8 cellular contexts compared by ENCODE assay signal in genomic region chr3:150412599-150413069, GRCh38. TPM values are rescaled to one million over a fixed set of nuclear protein-coding genes. Genes with fewer than 3 reads are reported as not detected.
DNase-seq lines count a peak whose midpoint lies in the region; ATAC-seq, FAIRE-seq and TF ChIP-seq lines count a peak whose summit lies in the region.

No MANE protein-coding gene starts in this region.

- H2AFZ ChIP-seq in PC-3 (ENCODE audit: low read length), result no peak overlapping the region

- no peak for ATAC-seq in PC-3
- no peak for ATAC-seq in HG02852 (IDR thresholded peaks at IDR 0.05; ENCODE audit: unreplicated experiment)
- no peak for ATAC-seq in HG02763 (IDR thresholded peaks at IDR 0.05; ENCODE audit: unreplicated experiment)

- H3K9me3 ChIP-seq in PC-3 (ENCODE audit: low read length) (no peaks in the 10 kb centered on the region), colonic mucosa (no peaks in the 10 kb centered on the region), mononuclear cell (ENCODE audit: low read depth, low read length) (no peaks in the 10 kb centered on the region)

- H3K4me3 ChIP-seq in AG04449 (ENCODE audit: low read depth, low read length), result peak overlapping the region; percentile 97
- peak overlapping the region; percentile 79 for H3K4me3 ChIP-seq in GM12864 (ENCODE audit: low read depth, low read length)
- H3K4me3 ChIP-seq in PC-3 (ENCODE audit: low read length), result peak overlapping the region; percentile 87
- H3K4me3 ChIP-seq in colonic mucosa, result peak overlapping the region; percentile 97
- peak overlapping the region; percentile 22 for H3K4me3 ChIP-seq in mononuclear cell (ENCODE audit: low read length)

- CTCF ChIA-PET in AG04449 (lab: Yijun Ruan, JAX), result interaction anchor here (1.1 to 2.2 kb wide), 10 partner anchors 13 to 444 kb away, joined by 3 to 17 read pairs (median 4); no protein-coding TSS in a partner anchor
- CTCF ChIA-PET in PC-3 (lab: Charles Lee), result no interaction called here

- peaks cover 27% of the 10 kb centered on the region for H3K36me3 ChIP-seq in PC-3 (ENCODE audit: low read depth, low read length)
- H3K36me3 ChIP-seq in colonic mucosa, result no peaks in the 10 kb centered on the region

- H3K27me3 ChIP-seq in PC-3 (ENCODE audit: low read length) (no peaks in the 10 kb centered on the region), colonic mucosa (no peaks in the 10 kb centered on the region), mononuclear cell (ENCODE audit: insufficient read depth, low read length) (no peaks in the 10 kb centered on the region)

- H3F3A ChIP-seq in PC-3 (ENCODE audit: low read length, unreplicated experiment), result no peaks in the 10 kb centered on the region

- no peak for TF ChIP-seq CTCF in AG04449 (IDR thresholded peaks at IDR 0.05; ENCODE audit: insufficient read depth, low read length, missing control alignments)
- TF ChIP-seq CTCF in GM12864 (IDR thresholded peaks at IDR 0.05; ENCODE audit: low read depth, low read length, missing control alignments), result no peak
- TF ChIP-seq CTCF in PC-3 (conservative IDR thresholded peaks at IDR 0.05; ENCODE audit: low read depth, low read length), result no peak
- TF ChIP-seq CTCF in colonic mucosa (IDR thresholded peaks at IDR 0.05), result no peak
- no peak for TF ChIP-seq CTCF in D721Med (IDR thresholded peaks at IDR 0.05; ENCODE audit: insufficient read depth, missing control alignments)

- POLR2A ChIA-PET in AG04449 (lab: Yijun Ruan, JAX) (interaction anchor here (0.9 to 1.4 kb wide), 4 partner anchors 119 to 445 kb away, joined by 3 to 6 read pairs (median 4); partner anchors contain the start of genes EIF2A and SERP1), PC-3 (lab: Charles Lee; ENCODE audit: unreplicated experiment) (interaction anchor here (0.5 to 1.0 kb wide), 3 partner anchors 172 to 758 kb away, joined by 3 to 7 read pairs (median 3); no protein-coding TSS in a partner anchor)

- BruUV-seq in PC-3 (replicated peaks; lab: Mats Ljungman, UMichigan), result no TSS peak

- no peaks in the 10 kb centered on the region for H3K9me2 ChIP-seq in PC-3 (replicated peaks; ENCODE audit: low read length)

- no peak for DNase-seq in AG04449 (ENCODE audit: low read depth, low spot score)
- DNase-seq in GM12864 (ENCODE audit: low read depth), result no peak
- peak; percentile 72 for DNase-seq in PC-3
- no peak for DNase-seq in colonic mucosa
- no peak for DNase-seq in D721Med (ENCODE audit: insufficient read length, low spot score)

- peaks cover 92% of the 10 kb centered on the region for H3K79me2 ChIP-seq in PC-3 (ENCODE audit: low read length)

- peak overlapping the region; percentile 92 for H3K9ac ChIP-seq in PC-3 (ENCODE audit: low read length)
- peak overlapping the region in 1 of 2 donors; percentile 52 for H3K9ac ChIP-seq in colonic mucosa (ENCODE audit: low read depth in 2 of 2, low read length in 2 of 2)

- H4K20me1 ChIP-seq in PC-3 (ENCODE audit: low read length), result peaks cover 81% of the 10 kb centered on the region

- H3K4me1 ChIP-seq in PC-3 (ENCODE audit: insufficient read depth, low read length) (peaks cover 33% of the 10 kb centered on the region), colonic mucosa (peaks cover 4% of the 10 kb centered on the region), mononuclear cell (ENCODE audit: insufficient read depth, low read length) (peaks cover 24% of the 10 kb centered on the region)

- H3K27ac ChIP-seq in PC-3 (ENCODE audit: low read length) (peak overlapping the region; percentile 27), colonic mucosa (no peak overlapping the region)

- intact Hi-C loops in PC-3 (cut with micrococcal nuclease) (loop anchor here (5.0 kb wide), 2 partner anchors 110 to 135 kb away; partner anchors contain the start of genes EIF2A and SERP1), colonic mucosa (cut with DNase I) (loop anchor here (5.0 kb wide), 1 partner anchor 85 kb away; no protein-coding TSS in a partner anchor)

- peak overlapping the region; percentile 92 for H3K4me2 ChIP-seq in PC-3 (ENCODE audit: low read length)

- FAIRE-seq in D721Med (lab: Jason Lieb, UNC), result no peak

RNA-seq across cellular contexts. Expression of gene TSC22D2, which starts 4.5 kb away (rescaled TPM):
- total RNA-seq in PC-3 (2014; rRNA removed), result 9.6 and 15.7 TPM in 2 replicates
- total RNA-seq in colonic mucosa, result 10 to 100 TPM; 16.7 to 31.7 TPM
- 44.6 TPM for total RNA-seq in mononuclear cell

Comparison
In these comparisons a context has a peak if more than half of its experiments do, and no peak if none do; other contexts are left out.
1. H3K4me3 ChIP-seq: peak in every context shown above with its lines; median percentile 97 in AG04449; 97 in colonic mucosa; 87 in PC-3; 79 in GM12864; 22 in mononuclear cell.